Comparison of ENCODE assay signal across 21 cellular contexts in genomic region chr4:182194115-182194834, GRCh38. TPM values are rescaled to one million over a fixed set of nuclear protein-coding genes. Genes with fewer than 3 reads are reported as not detected.
A peak's percentile ranks its signal among the peaks of the same experiment; 100 is the strongest.
DNase-seq lines count a peak whose midpoint lies in the region; FAIRE-seq and TF ChIP-seq lines count a peak whose summit lies in the region.
"Had no signal": no experiment of that assay in that cellular context is flagged by ENCODE, and none has a peak within 500 bp of the region (broad histone marks: within the 10 kb centered on the region; RNA-seq: fewer than 3 reads in every experiment).

No MANE protein-coding gene starts in this region.

- in situ Hi-C loops in HAP-1 (cut with MboI; ENCODE audit: low sequenced_read_pairs): no loop called here

- DNase-seq in HAP-1 (ENCODE audit: low spot score in 2 of 2): peak; percentile 54 to 67
- peak; percentile 70 for DNase-seq in astrocyte of the hippocampus (ENCODE audit: low read depth, low spot score)
- no peak for DNase-seq in mesothelial cell of epicardium (ENCODE audit: low spot score in 2 of 2, unreplicated experiment in 2 of 2)
- peak; percentile 64 for DNase-seq in retina
- DNase-seq in anterior cingulate cortex (lab: John Stamatoyannopoulos, UW): no peak
- no peak for DNase-seq in HTR-8/SVneo (ENCODE audit: insufficient read length, low spot score)
- no peak for DNase-seq in CD1c-positive myeloid dendritic cell (ENCODE audit: extremely low spot score)
- DNase-seq in glomerular visceral epithelial cell (ENCODE audit: extremely low spot score): no peak
- DNase-seq: AML-193; CD8-positive, alpha-beta T cell; DMS 273 treated with DMSO at 0.1 percent for 48 hours; DMS53; DND-41; EL; H9 had no signal

- H3K36me3 Mint-ChIP-seq in mesothelial cell of epicardium: no peaks in the 10 kb centered on the region
- H3K36me3 Mint-ChIP-seq: CD8-positive, alpha-beta T cell; IgD-negative memory B cell had no signal

- no peaks in the 10 kb centered on the region for H3K9me3 ChIP-seq in HAP-1
- H3K9me3 ChIP-seq: A549 had no signal

- no peak for FAIRE-seq in HTR-8/SVneo (lab: Jason Lieb, UNC)
- FAIRE-seq: A549, GM12891, GM19239, H1, HepG2 had no signal

- H3K27me3 ChIP-seq in HAP-1 (ENCODE audit: low read depth): no peaks in the 10 kb centered on the region

- H3K27ac Mint-ChIP-seq in mesothelial cell of epicardium: peak overlapping the region; percentile 45
- H3K27ac Mint-ChIP-seq: CD8-positive, alpha-beta T cell; H9 had no signal

- H3K4me3 ChIP-seq in HAP-1: no peak overlapping the region
- H3K4me3 ChIP-seq: A549 had no signal

- no peak overlapping the region for H3K4me3 Mint-ChIP-seq in mesothelial cell of epicardium
- H3K4me3 Mint-ChIP-seq: CD8-positive, alpha-beta T cell; H9; IgD-negative memory B cell had no signal

- peaks cover 68% of the 10 kb centered on the region for H3K4me1 ChIP-seq in HAP-1

- H3K9me3 Mint-ChIP-seq in mesothelial cell of epicardium: no peaks in the 10 kb centered on the region
- H3K9me3 Mint-ChIP-seq: CD8-positive, alpha-beta T cell; H9 had no signal

- H3K36me3 ChIP-seq in HAP-1 (replicated peaks): no peaks in the 10 kb centered on the region

- H3K4me1 Mint-ChIP-seq in mesothelial cell of epicardium: peaks cover 55% of the 10 kb centered on the region
- H3K4me1 Mint-ChIP-seq: IgD-negative memory B cell had no signal

- no peak for TF ChIP-seq CTCF in mesothelial cell of epicardium (IDR thresholded peaks at IDR 0.05; ENCODE audit: unreplicated experiment)

- H3K27me3 Mint-ChIP-seq in mesothelial cell of epicardium (ENCODE audit: low read depth): no peaks in the 10 kb centered on the region
- H3K27me3 Mint-ChIP-seq: IgD-negative memory B cell had no signal

RNA-seq across cellular contexts. Expression of gene TENM3, which starts 48.9 kb away (rescaled TPM):
- total RNA-seq in mesothelial cell of epicardium: 104 to 107 TPM (median 106 TPM) in 3 replicates
- total RNA-seq: CD8-positive, alpha-beta T cell had no signal

Comparison
In these comparisons a context has a peak if more than half of its experiments do, and no peak if none do; other contexts are left out.
1. DNase-seq: peak in HAP-1 (2 of 2), astrocyte of the hippocampus (single experiment) and retina (single experiment); none in mesothelial cell of epicardium (0 of 2), anterior cingulate cortex (0 of 58), HTR-8/SVneo (single experiment), CD1c-positive myeloid dendritic cell (single experiment) and glomerular visceral epithelial cell (single experiment).